ENCODE assay signal across 8 cellular contexts in the genomic region with DNA sequence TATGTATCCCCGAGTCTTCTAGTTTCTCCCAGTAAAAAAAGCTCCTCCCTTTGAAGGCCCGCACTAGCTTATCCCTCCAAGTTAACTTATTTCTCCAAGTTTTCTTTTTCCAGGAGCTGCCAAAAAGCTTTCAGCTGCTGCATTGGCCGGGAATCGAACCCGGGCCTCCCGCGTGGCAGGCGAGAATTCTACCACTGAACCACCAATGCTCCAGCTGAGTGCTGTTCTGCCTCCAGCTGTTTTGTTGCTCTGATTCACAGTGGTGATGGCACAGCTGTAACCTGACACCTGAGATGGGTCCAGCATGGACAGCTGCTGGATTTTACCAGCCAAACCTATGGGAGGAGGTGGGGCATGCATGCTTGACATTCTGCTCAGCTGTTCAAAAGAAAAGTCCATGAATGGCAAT. TPM values are rescaled to one million over a fixed set of nuclear protein-coding genes. Genes with fewer than 3 reads are reported as not detected.
A peak's percentile ranks its signal among the peaks of the same experiment; 100 is the strongest.
DNase-seq lines count a peak whose midpoint lies in the region; ATAC-seq and TF ChIP-seq lines count a peak whose summit lies in the region.

No MANE protein-coding gene starts in this region.

- H3K4me3 ChIP-seq in AG04449 (ENCODE audit: low read depth, low read length) (no peak overlapping the region), left lung (no peak overlapping the region)
- no peak overlapping the region for H3K4me3 ChIP-seq in CD8-positive, alpha-beta memory T cell (ENCODE audit: low read length)

- no peaks in the 10 kb centered on the region for H3K27me3 ChIP-seq in left lung
- H3K27me3 ChIP-seq in CD8-positive, alpha-beta memory T cell (ENCODE audit: insufficient read depth, low read length, poor library complexity, severe bottlenecking): no peaks in the 10 kb centered on the region

- TF ChIP-seq CTCF in AG04449 (IDR thresholded peaks at IDR 0.05; ENCODE audit: insufficient read depth, low read length, missing control alignments): no peak
- no peak for TF ChIP-seq CTCF in brain (conservative IDR thresholded peaks at IDR 0.05)
- no peak for TF ChIP-seq CTCF in left lung (IDR thresholded peaks at IDR 0.05)

- H3K36me3 ChIP-seq in left lung: peaks cover 0 to 97% of the 10 kb centered on the region in 2 donors
- peaks cover 48% of the 10 kb centered on the region for H3K36me3 ChIP-seq in CD8-positive, alpha-beta memory T cell (ENCODE audit: insufficient read depth, low read length)

- peaks cover 0 to 3% (median 0%) of the 10 kb centered on the region in 5 experiments for H3K9me3 Mint-ChIP-seq in brain
- no peaks in the 10 kb centered on the region for H3K9me3 Mint-ChIP-seq in natural killer cell treated with Interleukin-12 subunit alpha and Interleukin-12 subunit beta and Interleukin-15 and Interleukin-18, amount 100 ng/mL, for 72 hours
- H3K9me3 Mint-ChIP-seq in CD8-positive, alpha-beta memory T cell: no peaks in the 10 kb centered on the region

- DNase-seq in AG04449 (ENCODE audit: low read depth, low spot score) (peak; percentile 66), left lung (peak in 1 of 2 donors; percentile 13), T-helper 9 cell (no peak), KG1 (lab: John Stamatoyannopoulos, UW) (no peak)
- DNase-seq in natural killer cell treated with Interleukin-12 subunit alpha and Interleukin-12 subunit beta and Interleukin-15 and Interleukin-18, amount 100 ng/mL, for 72 hours (ENCODE audit: low spot score): no peak
- DNase-seq in CD8-positive, alpha-beta memory T cell: no peak

- ATAC-seq in left lung: peak; percentile 61
- ATAC-seq in natural killer cell treated with Interleukin-12 subunit alpha and Interleukin-12 subunit beta and Interleukin-15 and Interleukin-18, amount 100 ng/mL, for 72 hours: no peak

- H3K4me3 Mint-ChIP-seq in brain: peak overlapping the region in 1 of 5 experiments; percentile 62
- H3K4me3 Mint-ChIP-seq in natural killer cell treated with Interleukin-12 subunit alpha and Interleukin-12 subunit beta and Interleukin-15 and Interleukin-18, amount 100 ng/mL, for 72 hours: no peak overlapping the region
- H3K4me3 Mint-ChIP-seq in CD8-positive, alpha-beta memory T cell: no peak overlapping the region

- H3K27ac ChIP-seq in left lung: no peak overlapping the region
- H3K27ac ChIP-seq in CD8-positive, alpha-beta memory T cell (ENCODE audit: low read depth, low read length): no peak overlapping the region

- CTCF ChIA-PET in AG04449 (lab: Yijun Ruan, JAX): interaction anchor here (0.7 to 5.5 kb wide), 8 partner anchors 10 to 579 kb away, joined by 3 to 44 read pairs (median 4); a partner anchor contains a TSS
- CTCF ChIA-PET in CD8-positive, alpha-beta memory T cell (lab: Charles Lee): interaction anchor here (0.5 kb wide), 1 partner anchor 131 kb away, joined by 3 read pairs; no protein-coding TSS in a partner anchor

- peaks cover 8% of the 10 kb centered on the region for H3K4me1 Mint-ChIP-seq in brain
- no peaks in the 10 kb centered on the region for H3K4me1 Mint-ChIP-seq in natural killer cell treated with Interleukin-12 subunit alpha and Interleukin-12 subunit beta and Interleukin-15 and Interleukin-18, amount 100 ng/mL, for 72 hours (ENCODE audit: low read depth in 2 of 2)
- no peaks in the 10 kb centered on the region for H3K4me1 Mint-ChIP-seq in CD8-positive, alpha-beta memory T cell

- peaks cover 49% of the 10 kb centered on the region for H3K36me3 Mint-ChIP-seq in brain
- peaks cover 6% of the 10 kb centered on the region for H3K36me3 Mint-ChIP-seq in natural killer cell treated with Interleukin-12 subunit alpha and Interleukin-12 subunit beta and Interleukin-15 and Interleukin-18, amount 100 ng/mL, for 72 hours
- H3K36me3 Mint-ChIP-seq in CD8-positive, alpha-beta memory T cell: peaks cover 9 to 90% (median 19%) of the 10 kb centered on the region in 3 donors

- no peak for TF ChIP-seq RAD21 in Ishikawa (IDR thresholded peaks at IDR 0.05; ENCODE audit: low read depth)

- H3K27ac Mint-ChIP-seq in brain: peak overlapping the region in 3 of 5 experiments; percentile 58 to 80 (median 66)
- no peak overlapping the region for H3K27ac Mint-ChIP-seq in natural killer cell treated with Interleukin-12 subunit alpha and Interleukin-12 subunit beta and Interleukin-15 and Interleukin-18, amount 100 ng/mL, for 72 hours
- H3K27ac Mint-ChIP-seq in CD8-positive, alpha-beta memory T cell: no peak overlapping the region

- H3K9me3 ChIP-seq in left lung: no peaks in the 10 kb centered on the region
- H3K9me3 ChIP-seq in CD8-positive, alpha-beta memory T cell (ENCODE audit: low read length): no peaks in the 10 kb centered on the region

- POLR2A ChIA-PET in AG04449 (lab: Yijun Ruan, JAX): interaction anchor here (0.6 to 1.6 kb wide), 3 partner anchors 10 to 93 kb away, joined by 3 to 4 read pairs (median 3); a partner anchor contains a TSS
- POLR2A ChIA-PET in CD8-positive, alpha-beta memory T cell (lab: Charles Lee): no interaction called here

- TF ChIP-seq EP300 in Ishikawa (IDR thresholded peaks at IDR 0.05; ENCODE audit: borderline replicate concordance): peak; percentile 62

- intact Hi-C loops in left lung (cut with DNase I): no loop called here

- H3K27me3 Mint-ChIP-seq in brain: peaks cover 3% of the 10 kb centered on the region
- no peaks in the 10 kb centered on the region for H3K27me3 Mint-ChIP-seq in natural killer cell treated with Interleukin-12 subunit alpha and Interleukin-12 subunit beta and Interleukin-15 and Interleukin-18, amount 100 ng/mL, for 72 hours
- no peaks in the 10 kb centered on the region for H3K27me3 Mint-ChIP-seq in CD8-positive, alpha-beta memory T cell

- no peaks in the 10 kb centered on the region for H3K4me1 ChIP-seq in left lung
- H3K4me1 ChIP-seq in CD8-positive, alpha-beta memory T cell (ENCODE audit: insufficient read depth, low read length): no peaks in the 10 kb centered on the region

TF ChIP-seq in Ishikawa, 13 proteins besides CTCF, POLR2A, EP300 and RAD21:
- TF ChIP-seq, protein P1, sequence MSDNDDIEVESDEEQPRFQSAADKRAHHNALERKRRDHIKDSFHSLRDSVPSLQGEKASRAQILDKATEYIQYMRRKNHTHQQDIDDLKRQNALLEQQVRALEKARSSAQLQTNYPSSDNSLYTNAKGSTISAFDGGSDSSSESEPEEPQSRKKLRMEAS (IDR thresholded peaks at IDR 0.05): 0 out of 2 replicates have a peak, but pooled peaks have one; percentile 23
- peak; percentile 91 for TF ChIP-seq TEAD4 (IDR thresholded peaks at IDR 0.05)
- TF ChIP-seq, protein P2, sequence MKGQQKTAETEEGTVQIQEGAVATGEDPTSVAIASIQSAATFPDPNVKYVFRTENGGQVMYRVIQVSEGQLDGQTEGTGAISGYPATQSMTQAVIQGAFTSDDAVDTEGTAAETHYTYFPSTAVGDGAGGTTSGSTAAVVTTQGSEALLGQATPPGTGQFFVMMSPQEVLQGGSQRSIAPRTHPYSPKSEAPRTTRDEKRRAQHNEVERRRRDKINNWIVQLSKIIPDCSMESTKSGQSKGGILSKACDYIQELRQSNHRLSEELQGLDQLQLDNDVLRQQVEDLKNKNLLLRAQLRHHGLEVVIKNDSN (IDR thresholded peaks at IDR 0.05): peak; percentile 44; the same call in 1 of the 2 replicates
- TF ChIP-seq ZBTB7A (IDR thresholded peaks at IDR 0.05; ENCODE audit: low read depth): no peak
- 0 out of 2 replicates have a peak, but pooled peaks have one; percentile 17 for TF ChIP-seq FOXM1 (IDR thresholded peaks at IDR 0.05; ENCODE audit: borderline replicate concordance, low read depth)
- peak; percentile 55 for TF ChIP-seq NFIC (IDR thresholded peaks at IDR 0.05)
- peak; percentile 74 for TF ChIP-seq TCF12 (IDR thresholded peaks at IDR 0.05; ENCODE audit: low read depth)
- TF ChIP-seq TAF1 (IDR thresholded peaks at IDR 0.05; ENCODE audit: low read depth): no peak
- TF ChIP-seq YY1 (IDR thresholded peaks at IDR 0.05; ENCODE audit: low read depth): peak; percentile 42; the same call in 1 of the 2 replicates
- peak; percentile 21; the same call in 1 of the 2 replicates for TF ChIP-seq CEBPB (IDR thresholded peaks at IDR 0.05)
- TF ChIP-seq CREB1 (IDR thresholded peaks at IDR 0.05; ENCODE audit: low read depth): 0 out of 2 replicates have a peak, but pooled peaks have one; percentile 16
- TF ChIP-seq EGR1 (IDR thresholded peaks at IDR 0.05): no peak
- TF ChIP-seq, protein P3, sequence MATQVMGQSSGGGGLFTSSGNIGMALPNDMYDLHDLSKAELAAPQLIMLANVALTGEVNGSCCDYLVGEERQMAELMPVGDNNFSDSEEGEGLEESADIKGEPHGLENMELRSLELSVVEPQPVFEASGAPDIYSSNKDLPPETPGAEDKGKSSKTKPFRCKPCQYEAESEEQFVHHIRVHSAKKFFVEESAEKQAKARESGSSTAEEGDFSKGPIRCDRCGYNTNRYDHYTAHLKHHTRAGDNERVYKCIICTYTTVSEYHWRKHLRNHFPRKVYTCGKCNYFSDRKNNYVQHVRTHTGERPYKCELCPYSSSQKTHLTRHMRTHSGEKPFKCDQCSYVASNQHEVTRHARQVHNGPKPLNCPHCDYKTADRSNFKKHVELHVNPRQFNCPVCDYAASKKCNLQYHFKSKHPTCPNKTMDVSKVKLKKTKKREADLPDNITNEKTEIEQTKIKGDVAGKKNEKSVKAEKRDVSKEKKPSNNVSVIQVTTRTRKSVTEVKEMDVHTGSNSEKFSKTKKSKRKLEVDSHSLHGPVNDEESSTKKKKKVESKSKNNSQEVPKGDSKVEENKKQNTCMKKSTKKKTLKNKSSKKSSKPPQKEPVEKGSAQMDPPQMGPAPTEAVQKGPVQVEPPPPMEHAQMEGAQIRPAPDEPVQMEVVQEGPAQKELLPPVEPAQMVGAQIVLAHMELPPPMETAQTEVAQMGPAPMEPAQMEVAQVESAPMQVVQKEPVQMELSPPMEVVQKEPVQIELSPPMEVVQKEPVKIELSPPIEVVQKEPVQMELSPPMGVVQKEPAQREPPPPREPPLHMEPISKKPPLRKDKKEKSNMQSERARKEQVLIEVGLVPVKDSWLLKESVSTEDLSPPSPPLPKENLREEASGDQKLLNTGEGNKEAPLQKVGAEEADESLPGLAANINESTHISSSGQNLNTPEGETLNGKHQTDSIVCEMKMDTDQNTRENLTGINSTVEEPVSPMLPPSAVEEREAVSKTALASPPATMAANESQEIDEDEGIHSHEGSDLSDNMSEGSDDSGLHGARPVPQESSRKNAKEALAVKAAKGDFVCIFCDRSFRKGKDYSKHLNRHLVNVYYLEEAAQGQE (IDR thresholded peaks at IDR 0.05; ENCODE audit: low read depth): peak; percentile 14; the same call in 1 of the 2 replicates

RNA-seq across cellular contexts. Expression of a gene that starts 22.1 kb away (rescaled TPM):
- polyA plus RNA-seq in brain (ENCODE audit: insufficient read depth, low read depth, low replicate concordance): 76.0 TPM
- total RNA-seq in left lung: 10 to 100 TPM; 40.0 to 53.2 TPM
- total RNA-seq in natural killer cell treated with Interleukin-12 subunit alpha and Interleukin-12 subunit beta and Interleukin-15 and Interleukin-18, amount 100 ng/mL, for 72 hours: 10 to 100 TPM; 33.6 to 50.9 TPM
- 10 to 100 TPM; 45.9 to 50.3 TPM for total RNA-seq in CD8-positive, alpha-beta memory T cell
- 43.4 TPM for polyA plus RNA-seq in CD8-positive, alpha-beta memory T cell

Comparison
In these comparisons a context has a peak if more than half of its experiments do, and no peak if none do; other contexts are left out.
1. H3K27ac Mint-ChIP-seq: peak in brain (3 of 5); none in natural killer cell treated with Interleukin-12 subunit alpha and Interleukin-12 subunit beta and Interleukin-15 and Interleukin-18, amount 100 ng/mL, for 72 hours (0 of 2) and CD8-positive, alpha-beta memory T cell (0 of 8).